In genomic region chr12:51195841-51196240, GRCh38 we compare ENCODE assay signal across 29 cellular contexts.
"Had no signal": no experiment of that assay in that cellular context is flagged by ENCODE, and none has a peak within 500 bp of the region (broad histone marks: within the 10 kb centered on the region; RNA-seq: fewer than 3 reads in every experiment).

No MANE protein-coding gene starts in this region.

- H3K27me3 Mint-ChIP-seq: naive thymus-derived CD8-positive, alpha-beta T cell; natural killer cell treated with Interleukin-12 subunit alpha and Interleukin-12 subunit beta and Interleukin-15 and Interleukin-18, amount 100 ng/mL, for 72 hours; progenitor cell of endocrine pancreas; stimulated activated memory B cell treated with anti-CD40 and anti-IgM and Interleukin-4, amounts not matched to agents 10 μg/mL and 1 μg/mL and 100 μg/mL, for 72 hours; stimulated activated naive CD8-positive, alpha-beta T cell treated with anti-CD3 and anti-CD28 coated beads, Interleukin-15, amount 100 ng/mL, for 72 hours; type B pancreatic cell had no signal

- H3K27me3 ChIP-seq: neutrophil, pancreas, right lobe of liver, spleen, suprapubic skin, testis, tibial artery, transverse colon, upper lobe of right lung, uterus had no signal

- H3K4me1 ChIP-seq: pancreas, psoas muscle, right lobe of liver, spleen, suprapubic skin, testis, tibial artery, transverse colon, upper lobe of right lung, uterus had no signal

- H3K9me3 ChIP-seq: neutrophil, pancreas, psoas muscle, right lobe of liver, spleen, suprapubic skin, testis, tibial artery, transverse colon, upper lobe of right lung, uterus had no signal

- DNase-seq: naive thymus-derived CD8-positive, alpha-beta T cell; nephron progenitor cell; pancreas; psoas muscle; right lobe of liver; spleen; stimulated activated CD4-positive, alpha-beta T cell treated with anti-CD3 and anti-CD28 coated beads, Interleukin-12 subunit alpha, Interleukin-12 subunit beta, amount 100 ng/mL, for 4 hours; stimulated activated CD4-positive, alpha-beta T cell treated with anti-CD3 and anti-CD28 coated beads, Interleukin-1b, Interleukin-23, amount 100 ng/mL, for 48 hours; stimulated activated CD4-positive, alpha-beta T cell treated with anti-CD3 and anti-CD28 coated beads, Interleukin-4, amount 100 ng/mL, for 1 hour; stimulated activated CD4-positive, alpha-beta T cell treated with anti-CD3 and anti-CD28 coated beads, Interleukin-4, amount 100 ng/mL, for 4 hours; stimulated activated CD8-positive, alpha-beta memory T cell treated with anti-CD3 and anti-CD28 coated beads, Interleukin-4, amount 100 ng/mL, for 48 hours; stimulated activated naive CD4-positive, alpha-beta T cell; stimulated activated naive CD8-positive, alpha-beta T cell treated with anti-CD3 and anti-CD28 coated beads, Interleukin-15, amount 100 ng/mL, for 72 hours; stimulated activated naive CD8-positive, alpha-beta T cell treated with anti-CD3 and anti-CD28 coated beads, Interleukin-15, Interleukin-2, amounts not matched to agents 100 U/mL and 50 U/mL, for 24 hours; substantia nigra; testis; tibial artery; transverse colon; upper lobe of right lung; uterus had no signal

- H3K4me3 Mint-ChIP-seq: naive thymus-derived CD8-positive, alpha-beta T cell; natural killer cell treated with Interleukin-12 subunit alpha and Interleukin-12 subunit beta and Interleukin-15 and Interleukin-18, amount 100 ng/mL, for 72 hours; nephron progenitor cell; neural crest cell; stimulated activated memory B cell treated with anti-CD40 and anti-IgM and Interleukin-4, amounts not matched to agents 10 μg/mL and 1 μg/mL and 100 μg/mL, for 72 hours; stimulated activated naive CD8-positive, alpha-beta T cell treated with anti-CD3 and anti-CD28 coated beads, Interleukin-15, amount 100 ng/mL, for 72 hours; type B pancreatic cell had no signal

- H3K4me1 Mint-ChIP-seq: naive thymus-derived CD8-positive, alpha-beta T cell; stimulated activated memory B cell treated with anti-CD40 and anti-IgM and Interleukin-4, amounts not matched to agents 10 μg/mL and 1 μg/mL and 100 μg/mL, for 72 hours; stimulated activated naive CD8-positive, alpha-beta T cell treated with anti-CD3 and anti-CD28 coated beads, Interleukin-15, amount 100 ng/mL, for 72 hours had no signal

- H3K36me3 Mint-ChIP-seq: natural killer cell treated with Interleukin-12 subunit alpha and Interleukin-12 subunit beta and Interleukin-15 and Interleukin-18, amount 100 ng/mL, for 72 hours; type B pancreatic cell had no signal

- H3K9me3 Mint-ChIP-seq: naive thymus-derived CD8-positive, alpha-beta T cell; natural killer cell treated with Interleukin-12 subunit alpha and Interleukin-12 subunit beta and Interleukin-15 and Interleukin-18, amount 100 ng/mL, for 72 hours; nephron progenitor cell; neural crest cell; stimulated activated memory B cell treated with anti-CD40 and anti-IgM and Interleukin-4, amounts not matched to agents 10 μg/mL and 1 μg/mL and 100 μg/mL, for 72 hours; stimulated activated naive CD8-positive, alpha-beta T cell treated with anti-CD3 and anti-CD28 coated beads, Interleukin-15, amount 100 ng/mL, for 72 hours; type B pancreatic cell had no signal

- H3K27ac ChIP-seq: neutrophil, pancreas, psoas muscle, right lobe of liver, skin epidermis, spleen, suprapubic skin, testis, tibial artery, transverse colon, upper lobe of right lung, uterus had no signal

- H3K36me3 ChIP-seq: neutrophil, pancreas, right lobe of liver, transverse colon, uterus had no signal

- H3K27ac Mint-ChIP-seq: natural killer cell treated with Interleukin-12 subunit alpha and Interleukin-12 subunit beta and Interleukin-15 and Interleukin-18, amount 100 ng/mL, for 72 hours; nephron progenitor cell; progenitor cell of endocrine pancreas; stimulated activated memory B cell treated with anti-CD40 and anti-IgM and Interleukin-4, amounts not matched to agents 10 μg/mL and 1 μg/mL and 100 μg/mL, for 72 hours; type B pancreatic cell had no signal

- H3K4me3 ChIP-seq: pancreas, psoas muscle, right lobe of liver, skin epidermis, smooth muscle cell, spleen, suprapubic skin, testis, tibial artery, transverse colon, upper lobe of right lung, uterus had no signal

- ATAC-seq: naive thymus-derived CD8-positive, alpha-beta T cell; natural killer cell treated with Interleukin-12 subunit alpha and Interleukin-12 subunit beta and Interleukin-15 and Interleukin-18, amount 100 ng/mL, for 72 hours; pancreas; psoas muscle; right lobe of liver; stimulated activated memory B cell treated with anti-CD40 and anti-IgM and Interleukin-4, amounts not matched to agents 10 μg/mL and 1 μg/mL and 100 μg/mL, for 72 hours; stimulated activated naive CD8-positive, alpha-beta T cell treated with anti-CD3 and anti-CD28 coated beads, Interleukin-15, amount 100 ng/mL, for 72 hours; stimulated activated naive CD8-positive, alpha-beta T cell treated with anti-CD3 and anti-CD28 coated beads, Interleukin-15, Interleukin-2, amounts not matched to agents 100 U/mL and 50 U/mL, for 24 hours; upper lobe of right lung had no signal
